14 cellular contexts compared by ENCODE assay signal in genomic region chr1:201653883-201654282, GRCh38.
"Had no signal": no experiment of that assay in that cellular context is flagged by ENCODE, and none has a peak within 500 bp of the region (broad histone marks: within the 10 kb centered on the region; RNA-seq: fewer than 3 reads in every experiment).

No MANE protein-coding gene starts in this region.

- H3K4me3 ChIP-seq: pancreas, sigmoid colon had no signal

- FAIRE-seq: bronchial epithelial cell, pancreas had no signal

- DNase-seq: activated CD4-positive, alpha-beta T cell treated with anti-CD3 and anti-CD28 coated beads, Interleukin-2, amount 50 U/mL, for 48 hours; activated CD4-positive, CD25-positive, alpha-beta regulatory T cell treated with anti-CD3 and anti-CD28 coated beads, Interleukin-2, amount 50 U/mL, for 72 hours; activated naive CD4-positive, alpha-beta T cell treated with Interleukin-2 at 50 U/mL for 16 hours; activated naive CD8-positive, alpha-beta T cell treated with anti-CD3 and anti-CD28 coated beads, Interleukin-2, amount 50 U/mL, for 24 hours; aorta; erythroblast; pancreas; sigmoid colon; stimulated activated CD4-positive, alpha-beta T cell treated with anti-CD3 and anti-CD28 coated beads, Interleukin-12 subunit alpha, Interleukin-12 subunit beta, amount 100 ng/mL, for 4 hours; stimulated activated CD4-positive, alpha-beta T cell treated with anti-CD3 and anti-CD28 coated beads, Interleukin-2, amount 100 ng/mL, for 24 hours; T-helper 1 cell; T1000 had no signal

- H3K27me3 ChIP-seq: pancreas, sigmoid colon had no signal

- H3K27ac ChIP-seq: pancreas, sigmoid colon had no signal

- ATAC-seq: activated naive CD8-positive, alpha-beta T cell treated with anti-CD3 and anti-CD28 coated beads, Interleukin-2, amount 50 U/mL, for 24 hours; activated T-helper 17 cell treated with anti-CD3 and anti-CD28 coated beads, Interleukin-2, amount 50 U/mL, for 72 hours; pancreas had no signal

- H3K9me3 ChIP-seq: pancreas, sigmoid colon had no signal

- H3K36me3 ChIP-seq: pancreas, sigmoid colon had no signal
